Comparison of ENCODE assay signal across 29 cellular contexts in genomic region chr6:14571728-14572127, GRCh38.
"Had no signal": no experiment of that assay in that cellular context is flagged by ENCODE, and none has a peak within 500 bp of the region (broad histone marks: within the 10 kb centered on the region; RNA-seq: fewer than 3 reads in every experiment).

No MANE protein-coding gene starts in this region.

- H3K9me3 Mint-ChIP-seq: activated CD4-positive, alpha-beta memory T cell treated with anti-CD3 and anti-CD28 coated beads for 36 hours had no signal

- H3K27me3 Mint-ChIP-seq: activated T-helper 17 cell treated with anti-CD3 and anti-CD28 coated beads, Interleukin-2, amount 50 U/mL, for 72 hours; T-helper 17 cell had no signal

- H3K27ac Mint-ChIP-seq: activated CD4-positive, alpha-beta memory T cell treated with anti-CD3 and anti-CD28 coated beads for 36 hours; activated CD4-positive, alpha-beta T cell treated with anti-CD3 and anti-CD28 coated beads, Interleukin-2, amount 10 ng/mL, durations not matched to agents 24 days and 14 days; activated T-helper 17 cell treated with anti-CD3 and anti-CD28 coated beads, Interleukin-2, amount 50 U/mL, for 72 hours; natural killer cell treated with Interleukin-12 subunit alpha and Interleukin-12 subunit beta and Interleukin-15 and Interleukin-18, amount 100 ng/mL, for 72 hours; T-helper 17 cell had no signal

- DNase-seq: activated CD4-positive, alpha-beta memory T cell treated with anti-CD3 and anti-CD28 coated beads for 36 hours; activated CD4-positive, alpha-beta T cell treated with anti-CD3 and anti-CD28 coated beads, Interleukin-2, amount 10 ng/mL, durations not matched to agents 24 days and 14 days; activated CD4-positive, CD25-positive, alpha-beta regulatory T cell treated with anti-CD3 and anti-CD28 coated beads, Interleukin-2, amount 50 U/mL, for 72 hours; activated CD8-positive, alpha-beta memory T cell treated with anti-CD3 and anti-CD28 coated beads, Interleukin-2, amount 50 U/mL, for 4 hours; activated gamma-delta T cell treated with Interleukin-2 at 50 U/mL for 16 hours; activated naive CD4-positive, alpha-beta T cell treated with anti-CD3 and anti-CD28 coated beads, Interleukin-2, amount 50 U/mL, for 16 hours; activated T-cell treated with anti-CD3 and anti-CD28 coated beads, Interleukin-2, amount 50 U/mL, for 1 hour; amygdala; cerebellar nuclear complex; colonic mucosa; effector CD8-positive, alpha-beta T cell; erythroblast; gastrocnemius medialis; glutamatergic neuron; hypothalamus; immature natural killer cell; lower lobe of right lung; mesenchymal stem cell; sigmoid colon; small intestine; stimulated activated CD4-positive, alpha-beta T cell treated with anti-CD3 and anti-CD28 coated beads, Interleukin-4, amount 100 ng/mL, for 24 hours; stimulated activated naive CD4-positive, alpha-beta T cell; T-helper 17 cell; T1000; transverse colon; WERI-Rb-1 had no signal

- H3K36me3 ChIP-seq: colonic mucosa, gastrocnemius medialis, lower lobe of right lung, neutrophil, sigmoid colon, transverse colon, WERI-Rb-1 had no signal

- ATAC-seq: activated T-helper 17 cell treated with anti-CD3 and anti-CD28 coated beads, Interleukin-2, amount 50 U/mL, for 72 hours; gastrocnemius medialis; lower lobe of right lung; natural killer cell treated with Interleukin-12 subunit alpha and Interleukin-12 subunit beta and Interleukin-15 and Interleukin-18, amount 100 ng/mL, for 72 hours; T-helper 17 cell had no signal

- H3K4me3 Mint-ChIP-seq: activated CD4-positive, alpha-beta memory T cell treated with anti-CD3 and anti-CD28 coated beads for 36 hours; activated CD4-positive, alpha-beta T cell treated with anti-CD3 and anti-CD28 coated beads, Interleukin-2, amount 10 ng/mL, durations not matched to agents 24 days and 14 days; activated T-helper 17 cell treated with anti-CD3 and anti-CD28 coated beads, Interleukin-2, amount 50 U/mL, for 72 hours; immature natural killer cell; natural killer cell treated with Interleukin-12 subunit alpha and Interleukin-12 subunit beta and Interleukin-15 and Interleukin-18, amount 100 ng/mL, for 72 hours; T-helper 17 cell had no signal

- H3K27ac ChIP-seq: colonic mucosa, gastrocnemius medialis, lower lobe of right lung, neutrophil, sigmoid colon, transverse colon, WERI-Rb-1 had no signal

- H3K9me3 ChIP-seq: colonic mucosa, gastrocnemius medialis, lower lobe of right lung, neutrophil, sigmoid colon, transverse colon had no signal

- H3K36me3 Mint-ChIP-seq: natural killer cell treated with Interleukin-12 subunit alpha and Interleukin-12 subunit beta and Interleukin-15 and Interleukin-18, amount 100 ng/mL, for 72 hours had no signal

- H3K4me3 ChIP-seq: colonic mucosa, gastrocnemius medialis, lower lobe of right lung, sigmoid colon, transverse colon had no signal

- H3K27me3 ChIP-seq: colonic mucosa, gastrocnemius medialis, neutrophil, sigmoid colon, transverse colon had no signal

- H3K4me1 ChIP-seq: colonic mucosa, lower lobe of right lung, sigmoid colon, transverse colon had no signal

- H3K4me1 Mint-ChIP-seq: activated T-helper 17 cell treated with anti-CD3 and anti-CD28 coated beads, Interleukin-2, amount 50 U/mL, for 72 hours; T-helper 17 cell had no signal
